22 cellular contexts compared by ENCODE assay signal in the genomic region with DNA sequence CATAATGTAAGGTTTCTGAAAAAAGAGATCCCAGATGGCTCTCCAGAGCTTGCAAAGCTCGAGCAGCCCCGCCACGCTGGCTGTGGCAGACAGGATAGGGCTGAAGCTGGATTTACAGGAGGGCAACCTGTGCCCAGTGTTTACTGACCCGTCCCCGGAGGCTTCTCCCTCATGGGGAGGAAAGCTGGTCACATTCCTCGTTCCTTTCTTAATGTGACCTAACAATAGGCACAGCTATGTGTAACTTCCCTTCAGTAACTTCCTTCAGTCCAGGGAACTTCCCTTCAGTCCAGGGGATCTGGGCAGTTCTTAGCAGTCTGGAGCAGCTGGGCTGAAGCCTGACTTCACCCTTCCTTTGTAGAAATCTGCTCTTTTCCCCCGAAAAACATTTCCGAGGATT. TPM values are rescaled to one million over a fixed set of nuclear protein-coding genes. Genes with fewer than 3 reads are reported as not detected.
DNase-seq lines count a peak whose midpoint lies in the region; ATAC-seq, FAIRE-seq and TF ChIP-seq lines count a peak whose summit lies in the region.
"Had no signal": no experiment of that assay in that cellular context is flagged by ENCODE, and none has a peak within 500 bp of the region (broad histone marks: within the 10 kb centered on the region; RNA-seq: fewer than 3 reads in every experiment).

No MANE protein-coding gene starts in this region.

- POLR2A ChIA-PET in endothelial cell of umbilical vein (lab: Charles Lee), result interaction anchor here (0.5 to 1.6 kb wide), 2 partner anchors 10 to 12 kb away, joined by 4 to 5 read pairs; no protein-coding TSS in a partner anchor

- H3K36me3 ChIP-seq in endothelial cell of umbilical vein (ENCODE audit: control insufficient read depth in 2 of 2, extremely low read depth in 1 of 2, insufficient read depth in 2 of 2, low read length in 2 of 2), result peaks cover 3 to 31% of the 10 kb centered on the region in 2 experiments
- peaks cover 3 to 86% of the 10 kb centered on the region in 2 donors for H3K36me3 ChIP-seq in left lung
- H3K36me3 ChIP-seq in thymus (ENCODE audit: control insufficient read depth, insufficient read depth), result peaks cover 53% of the 10 kb centered on the region
- H3K36me3 ChIP-seq in prostate gland, result no peaks in the 10 kb centered on the region
- peaks cover 43% of the 10 kb centered on the region for H3K36me3 ChIP-seq in H7 (replicated peaks; ENCODE audit: control insufficient read depth, insufficient read depth, low read length)

- no peak overlapping the region for H3K4me3 ChIP-seq in endothelial cell of umbilical vein (replicated peaks in 1 of 3; ENCODE audit: insufficient read depth in 1 of 3, low read depth in 1 of 3, low read length in 3 of 3)
- no peak overlapping the region for H3K4me3 ChIP-seq in left lung
- H3K4me3 ChIP-seq in thymus (ENCODE audit: low read length), result no peak overlapping the region
- no peak overlapping the region for H3K4me3 ChIP-seq in prostate gland
- H3K4me3 ChIP-seq in H7 (ENCODE audit: insufficient read depth, low read depth, low read length), result no peak overlapping the region
- H3K4me3 ChIP-seq: A549, SK-N-MC had no signal

- peak overlapping the region; percentile 63 for H3K9ac ChIP-seq in endothelial cell of umbilical vein (replicated peaks; ENCODE audit: extremely low read depth, insufficient read depth, low read length)

- peak overlapping the region; percentile 68 to 71 for H3K27ac Mint-ChIP-seq in activated naive CD4-positive, alpha-beta T cell treated with anti-CD3 and anti-CD28 coated beads, Interleukin-2, amount 50 U/mL, for 72 hours

- CTCF ChIA-PET in endothelial cell of umbilical vein (lab: Charles Lee), result interaction anchor here (1.2 to 1.5 kb wide), 5 partner anchors 10 to 310 kb away, joined by 3 to 21 read pairs (median 3); no protein-coding TSS in a partner anchor

- H3K79me2 ChIP-seq in endothelial cell of umbilical vein (ENCODE audit: control insufficient read depth, insufficient read depth, low read length), result no peaks in the 10 kb centered on the region

- peaks cover 7 to 24% of the 10 kb centered on the region in 2 donors for H3K36me3 Mint-ChIP-seq in activated naive CD4-positive, alpha-beta T cell treated with anti-CD3 and anti-CD28 coated beads, Interleukin-2, amount 50 U/mL, for 72 hours

- ATAC-seq in activated naive CD4-positive, alpha-beta T cell treated with anti-CD3 and anti-CD28 coated beads, Interleukin-2, amount 50 U/mL, for 72 hours, result no peak
- ATAC-seq in left lung, result peak; percentile 66
- ATAC-seq: A549, PC-3 had no signal

- H3K27ac ChIP-seq in endothelial cell of umbilical vein (ENCODE audit: insufficient read depth, low read depth, low read length), result peak overlapping the region; percentile 95
- H3K27ac ChIP-seq in left lung, result peak overlapping the region in 1 of 2 donors; percentile 66
- peak overlapping the region; percentile 3 for H3K27ac ChIP-seq in thymus (ENCODE audit: low read depth)
- H3K27ac ChIP-seq in prostate gland, result no peak overlapping the region
- H3K27ac ChIP-seq: brain microvascular endothelial cell, SK-N-MC had no signal

- TF ChIP-seq POLR2A in endothelial cell of umbilical vein (IDR thresholded peaks at IDR 0.05; ENCODE audit: low read depth, low read length) (peak; percentile 82), prostate gland (IDR thresholded peaks at IDR 0.05) (no peak)

- no peak overlapping the region for H2AFZ ChIP-seq in endothelial cell of umbilical vein (ENCODE audit: low read depth, low read length)

- H3K9me3 ChIP-seq in endothelial cell of umbilical vein (replicated peaks; ENCODE audit: control insufficient read depth, insufficient read depth, low read length) (no peaks in the 10 kb centered on the region), left lung (no peaks in the 10 kb centered on the region), thymus (ENCODE audit: control insufficient read depth) (no peaks in the 10 kb centered on the region), prostate gland (no peaks in the 10 kb centered on the region)
- H3K9me3 ChIP-seq: A549 had no signal

- intact Hi-C loops in endothelial cell of umbilical vein (cut with micrococcal nuclease) (loop anchor here (1.0 to 2.0 kb wide), 3 partner anchors 11 to 95 kb away; no protein-coding TSS in a partner anchor), left lung (cut with DNase I) (no loop called here), prostate gland (cut with DNase I) (no loop called here)

- H3K4me1 ChIP-seq in endothelial cell of umbilical vein (ENCODE audit: control insufficient read depth, extremely low read depth, insufficient read depth, low read length), result peaks cover 30% of the 10 kb centered on the region
- H3K4me1 ChIP-seq in left lung, result peaks cover 0 to 19% of the 10 kb centered on the region in 2 donors
- peaks cover 20% of the 10 kb centered on the region for H3K4me1 ChIP-seq in thymus (ENCODE audit: control insufficient read depth, insufficient read depth, low read length)
- no peaks in the 10 kb centered on the region for H3K4me1 ChIP-seq in prostate gland (replicated peaks)

- no TSS peak for BruUV-seq in endothelial cell of umbilical vein (replicated peaks; lab: Mats Ljungman, UMichigan)

- TF ChIP-seq CTCF in endothelial cell of umbilical vein (IDR thresholded peaks at IDR 0.05; ENCODE audit: extremely low read depth in 1 of 2, insufficient read depth in 1 of 2, low read depth in 1 of 2, low read length in 2 of 2), result no peak
- TF ChIP-seq CTCF in left lung (IDR thresholded peaks at IDR 0.05), result no peak
- no peak for TF ChIP-seq CTCF in prostate gland (IDR thresholded peaks at IDR 0.05)

- H3K9me3 Mint-ChIP-seq in activated naive CD4-positive, alpha-beta T cell treated with anti-CD3 and anti-CD28 coated beads, Interleukin-2, amount 50 U/mL, for 72 hours, result no peaks in the 10 kb centered on the region
- H3K9me3 Mint-ChIP-seq: CD4-positive, CD25-positive, alpha-beta regulatory T cell had no signal

- H4K20me1 ChIP-seq in endothelial cell of umbilical vein (replicated peaks; ENCODE audit: control insufficient read depth, extremely low read depth, insufficient read depth, low read length), result no peaks in the 10 kb centered on the region

- peak; percentile 99 for FAIRE-seq in endothelial cell of umbilical vein (lab: Jason Lieb, UNC)
- FAIRE-seq: A549 had no signal

- peak overlapping the region; percentile 21 for H3K4me2 ChIP-seq in endothelial cell of umbilical vein (ENCODE audit: insufficient read depth, low read length)
- H3K4me2 ChIP-seq: A549 had no signal

- 89% methylated on average over 8 of the region's 8 CpGs for WGBS in thymus
- 78% methylated on average over 8 of the region's 8 CpGs for WGBS in prostate gland

- H3K27me3 ChIP-seq in endothelial cell of umbilical vein (ENCODE audit: control insufficient read depth in 2 of 2, insufficient read depth in 2 of 2, low read length in 2 of 2), result no peaks in the 10 kb centered on the region
- H3K27me3 ChIP-seq in left lung, result no peaks in the 10 kb centered on the region
- H3K27me3 ChIP-seq in thymus (ENCODE audit: control insufficient read depth, insufficient read depth), result no peaks in the 10 kb centered on the region
- H3K27me3 ChIP-seq in prostate gland (replicated peaks; ENCODE audit: insufficient read depth), result no peaks in the 10 kb centered on the region
- H3K27me3 ChIP-seq in H7 (ENCODE audit: control insufficient read depth, insufficient read depth, low read length), result no peaks in the 10 kb centered on the region
- H3K27me3 ChIP-seq: brain microvascular endothelial cell had no signal

- H3K9me1 ChIP-seq in endothelial cell of umbilical vein (replicated peaks; ENCODE audit: control insufficient read depth, extremely low read depth, insufficient read depth, low read length), result no peaks in the 10 kb centered on the region

- dilution Hi-C loops in endothelial cell of umbilical vein (cut with MboI; ENCODE audit: extremely low pct_ligation_motif_present, low sequenced_read_pairs), result no loop called here

- no peak for DNase-seq in activated naive CD4-positive, alpha-beta T cell treated with anti-CD3 and anti-CD28 coated beads, Interleukin-2, amount 50 U/mL, for 72 hours (ENCODE audit: low spot score in 2 of 2)
- DNase-seq in activated naive CD4-positive, alpha-beta T cell (lab: John Stamatoyannopoulos, UW), result no peak
- peak; percentile 95 for DNase-seq in endothelial cell of umbilical vein (ENCODE audit: low read depth, low spot score)
- no peak for DNase-seq in left lung
- DNase-seq in NCI-H1436 (lab: John Stamatoyannopoulos, UW), result no peak
- DNase-seq in prostate gland (ENCODE audit: low spot score), result no peak
- no peak for DNase-seq in H7
- DNase-seq: activated CD4-positive, alpha-beta T cell treated with anti-CD3 and anti-CD28 coated beads for 1 hour; activated CD8-positive, alpha-beta memory T cell treated with anti-CD3 and anti-CD28 coated beads, Interleukin-2, amount 50 U/mL, for 4 hours; activated naive CD4-positive, alpha-beta T cell treated with Interleukin-2 at 50 U/mL for 16 hours; brain microvascular endothelial cell; CD4-positive, CD25-positive, alpha-beta regulatory T cell; DND-41; NCI-H2081; NCI-H526 treated with DMSO at 0.1 percent for 48 hours; PC-3; stimulated activated CD4-positive, alpha-beta T cell treated with anti-CD3 and anti-CD28 coated beads, Interleukin-12 subunit alpha, Interleukin-12 subunit beta, amount 100 ng/mL, for 4 hours; T1000 had no signal

RNA-seq across cellular contexts. Expression of gene SLFNL1, which starts 7.7 kb away (rescaled TPM):
- under 1 TPM; 0.11 to 0.39 TPM for total RNA-seq in activated naive CD4-positive, alpha-beta T cell treated with anti-CD3 and anti-CD28 coated beads, Interleukin-2, amount 50 U/mL, for 72 hours
- total RNA-seq in endothelial cell of umbilical vein (0.29 and 0.39 TPM in 2 replicates), left lung (1 to 10 TPM in 1 of 2 donors, under 1 TPM in 1; 0.79 to 4.9 TPM), prostate gland (1 to 10 TPM; 2.4 to 5.8 TPM)
- polyA plus RNA-seq in endothelial cell of umbilical vein (0.14 and 0.25 TPM in 2 replicates), thymus (0.82 TPM)
- polyA plus RNA-seq in endothelial cell of umbilical vein (2011; cell fraction: cytosol; rRNA removed), result 0.03 and 0.04 TPM in 2 replicates
- 0.63 and 0.84 TPM in 2 replicates for polyA plus RNA-seq in endothelial cell of umbilical vein (2011; cell fraction: nucleus; rRNA removed)
- 0.27 and 0.40 TPM in 2 replicates for polyA plus RNA-seq in endothelial cell of umbilical vein (2012)
- 0.34 and 0.45 TPM in 2 replicates for polyA minus RNA-seq in endothelial cell of umbilical vein
- polyA minus RNA-seq in endothelial cell of umbilical vein (2011; cell fraction: cytosol; rRNA and poly(A)+ RNA removed), result not detected
- polyA minus RNA-seq in endothelial cell of umbilical vein (2011; cell fraction: nucleus; rRNA and poly(A)+ RNA removed), result 0.82 and 2.7 TPM in 2 replicates
- 0.30 TPM in 1 of 2 replicates, not detected in the other for total RNA-seq in H7 (2014; rRNA removed; shearing (Covaris generic))
- total RNA-seq: H4 had no signal

RNA-seq across cellular contexts. Expression of gene CTPS1, which starts 34.3 kb away (rescaled TPM):
- 10 to 100 TPM; 72.8 to 92.9 TPM for total RNA-seq in activated naive CD4-positive, alpha-beta T cell treated with anti-CD3 and anti-CD28 coated beads, Interleukin-2, amount 50 U/mL, for 72 hours
- total RNA-seq in endothelial cell of umbilical vein (63.8 and 65.8 TPM in 2 replicates), left lung (10 to 100 TPM; 20.7 to 39.5 TPM), prostate gland (10 to 100 TPM in 1 of 2 donors, 1 to 10 TPM in 1; 8.9 to 56.5 TPM)
- polyA plus RNA-seq in endothelial cell of umbilical vein (19.2 and 24.9 TPM in 2 replicates), thymus (13.4 TPM)
- 30.0 and 40.4 TPM in 2 replicates for polyA plus RNA-seq in endothelial cell of umbilical vein (2011; cell fraction: cytosol; rRNA removed)
- polyA plus RNA-seq in endothelial cell of umbilical vein (2011; cell fraction: nucleus; rRNA removed), result 86.3 and 112 TPM in 2 replicates
- polyA plus RNA-seq in endothelial cell of umbilical vein (2012), result 45.4 and 52.0 TPM in 2 replicates
- polyA minus RNA-seq in endothelial cell of umbilical vein, result 44.4 and 46.0 TPM in 2 replicates
- polyA minus RNA-seq in endothelial cell of umbilical vein (2011; cell fraction: cytosol; rRNA and poly(A)+ RNA removed), result 49.9 TPM
- polyA minus RNA-seq in endothelial cell of umbilical vein (2011; cell fraction: nucleus; rRNA and poly(A)+ RNA removed), result 54.9 and 77.7 TPM in 2 replicates
- total RNA-seq in H7 (2014; rRNA removed; shearing (Covaris generic)), result 68.0 and 81.9 TPM in 2 replicates

Comparison
In these comparisons a context has a peak if more than half of its experiments do, and no peak if none do; other contexts are left out.
1. H3K27ac ChIP-seq: peak in endothelial cell of umbilical vein (single experiment) and thymus (single experiment); none in prostate gland (0 of 2).